In the genomic region with DNA sequence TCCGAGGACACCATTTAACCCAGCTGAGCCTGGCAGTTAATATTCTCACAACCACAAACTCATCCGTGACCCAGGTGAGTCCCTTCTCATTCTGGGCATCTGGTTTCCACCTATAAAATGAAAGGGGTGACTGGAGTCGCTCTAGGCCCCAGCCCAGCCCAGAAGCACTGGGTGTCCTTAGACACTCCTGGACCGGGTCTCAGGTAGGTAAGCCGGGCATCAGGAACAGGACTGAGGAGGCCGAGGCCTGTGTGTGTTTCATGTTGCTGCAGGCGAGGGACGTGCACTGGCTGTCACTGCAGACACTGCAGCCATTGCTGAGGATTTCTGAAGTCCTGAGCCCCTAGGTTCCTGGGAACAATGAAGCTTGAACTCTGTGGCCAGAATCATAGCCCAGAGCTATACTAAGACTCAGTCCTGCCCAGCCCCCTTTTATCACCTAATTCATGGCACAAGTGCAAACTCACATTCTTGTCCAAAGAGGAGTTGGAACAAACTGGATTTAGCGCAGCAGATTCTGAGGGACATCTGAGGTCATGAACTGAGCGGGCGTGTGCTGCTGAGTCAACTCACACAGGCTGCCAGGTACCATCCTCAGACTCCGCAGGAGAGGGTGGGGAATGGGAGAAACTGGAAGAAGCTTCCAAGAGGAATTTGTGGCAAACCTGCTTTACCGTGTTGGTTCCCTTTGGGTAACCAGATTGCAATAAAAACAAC, we compare ENCODE assay signal across 9 cellular contexts.
DNase-seq lines count a peak whose midpoint lies in the region; ATAC-seq and TF ChIP-seq lines count a peak whose summit lies in the region.
"Had no signal": no experiment of that assay in that cellular context is flagged by ENCODE, and none has a peak within 500 bp of the region (broad histone marks: within the 10 kb centered on the region; RNA-seq: fewer than 3 reads in every experiment).

No MANE protein-coding gene starts in this region.

- no peaks in the 10 kb centered on the region for H3K79me2 ChIP-seq in mammary epithelial cell (ENCODE audit: insufficient read depth, low read length)

- 0 out of 2 replicates have a peak, but pooled peaks cover 2% of the 10 kb centered on the region for H3K9me3 ChIP-seq in MG63
- H3K9me3 ChIP-seq in mammary epithelial cell (replicated peaks; ENCODE audit: insufficient read depth, low read length): no peaks in the 10 kb centered on the region
- no peaks in the 10 kb centered on the region for H3K9me3 ChIP-seq in transverse colon

- H3K27me3 ChIP-seq in MG63 (no peaks in the 10 kb centered on the region), mammary epithelial cell (ENCODE audit: insufficient read depth, low read length) (no peaks in the 10 kb centered on the region), transverse colon (no peaks in the 10 kb centered on the region)

- peak overlapping the region; percentile 59 for H3K4me2 ChIP-seq in mammary epithelial cell (ENCODE audit: insufficient read depth, low read depth, low read length)

- dilution Hi-C loops in mammary epithelial cell (cut with HindIII; ENCODE audit: low sequenced_read_pairs): no loop called here

- in situ Hi-C loops in mammary epithelial cell (cut with MboI; ENCODE audit: low sequenced_read_pairs in 2 of 2) (no loop called here), transverse colon (cut with MboI; ENCODE audit: low pct_ligation_motif_present in 1 of 4, low pct_unique_long_range_greater_than_20kb in 1 of 4, low sequenced_read_pairs in 3 of 4) (no loop called here)

- TF ChIP-seq EP300 in transverse colon (IDR thresholded peaks at IDR 0.05; ENCODE audit: low read depth): no peak

- H4K20me1 ChIP-seq in mammary epithelial cell (ENCODE audit: insufficient read depth, low read length): no peaks in the 10 kb centered on the region

- peak overlapping the region; percentile 50 for H3K9ac ChIP-seq in mammary epithelial cell (ENCODE audit: insufficient read depth, low read length)

- H3K36me3 ChIP-seq in MG63 (no peaks in the 10 kb centered on the region), mammary epithelial cell (ENCODE audit: insufficient read depth, low read length) (no peaks in the 10 kb centered on the region), transverse colon (no peaks in the 10 kb centered on the region)

- H2AFZ ChIP-seq in mammary epithelial cell (ENCODE audit: low read depth, low read length): no peak overlapping the region

- CTCF ChIA-PET in mammary epithelial cell (lab: Charles Lee; ENCODE audit: low non-redundant PET): interaction anchor here (0.9 kb wide), 1 partner anchor 85 kb away, joined by 4 read pairs; no protein-coding TSS in a partner anchor

- H3K4me3 ChIP-seq in MG63: no peak overlapping the region
- H3K4me3 ChIP-seq in mammary epithelial cell (replicated peaks in 1 of 3; ENCODE audit: insufficient read depth in 1 of 3, low read depth in 2 of 3, low read length in 3 of 3): no peak overlapping the region
- no peak overlapping the region for H3K4me3 ChIP-seq in transverse colon

- peak overlapping the region; percentile 69 for H3K27ac ChIP-seq in mammary epithelial cell (ENCODE audit: insufficient read depth, low read depth, low read length)
- peak overlapping the region; percentile 82 to 86 (median 84) for H3K27ac ChIP-seq in transverse colon

- no peak for TF ChIP-seq CTCF in mammary epithelial cell (conservative IDR thresholded peaks at IDR 0.05 in 1 of 2, IDR thresholded peaks at IDR 0.05 in 1 of 2; ENCODE audit: extremely low read depth in 1 of 2, insufficient read depth in 1 of 2, low read depth in 1 of 2, low read length in 2 of 2)
- TF ChIP-seq CTCF in transverse colon (IDR thresholded peaks at IDR 0.05): no peak

- H3K4me1 ChIP-seq in mammary epithelial cell (ENCODE audit: insufficient read depth, low read length) (peaks cover 38% of the 10 kb centered on the region), transverse colon (peaks cover 21 to 64% (median 53%) of the 10 kb centered on the region in 4 donors)

- WGBS in mammary epithelial cell (ENCODE audit: low coverage, missing lambda C conversion rate): 41% methylated on average over 11 of the region's 13 CpGs
- WGBS in transverse colon (ENCODE audit: low coverage in 1 of 2), 2 donors: 50 to 96% methylated on average over 3 to 13 of the region's 13 CpGs

- no peak for TF ChIP-seq POLR2A in transverse colon (IDR thresholded peaks at IDR 0.05)

- no peak for ATAC-seq in GM19463 (IDR thresholded peaks at IDR 0.05; ENCODE audit: unreplicated experiment)

- intact Hi-C loops in mammary epithelial cell (cut with micrococcal nuclease) (loop anchor here (5.0 to 10.0 kb wide), 3 partner anchors 188 to 392 kb away; no protein-coding TSS in a partner anchor), transverse colon (cut with DNase I; ENCODE audit: low total_unique reads) (no loop called here)

- no TSS peak for BruUV-seq in mammary epithelial cell (replicated peaks; lab: Mats Ljungman, UMichigan)

- DNase-seq in MG63: peak; percentile 91
- DNase-seq in mammary epithelial cell: peak; percentile 79
- DNase-seq in kidney tubule cell (ENCODE audit: low spot score): peak; percentile 64
- DNase-seq in transverse colon: peak; percentile 69
- DNase-seq in RKO (ENCODE audit: low spot score): no peak
- no peak for DNase-seq in NCI-H1694 treated with DMSO at 0.1 percent for 48 hours (lab: John Stamatoyannopoulos, UW)
- DNase-seq: activated CD4-positive, alpha-beta T cell treated with anti-CD3 and anti-CD28 coated beads, Interleukin-2, amount 10 ng/mL, durations not matched to agents 7 days and 5 days; SIG-M5 had no signal

Comparison
In these comparisons a context has a peak if more than half of its experiments do, and no peak if none do; other contexts are left out.
1. DNase-seq: peak in MG63 (single experiment), mammary epithelial cell (single experiment), kidney tubule cell (single experiment) and transverse colon (single experiment); none in RKO (single experiment) and NCI-H1694 treated with DMSO at 0.1 percent for 48 hours (single experiment).